Comparison of ENCODE assay signal across 8 cellular contexts in genomic region chr7:100873599-100874299, GRCh38. TPM values are rescaled to one million over a fixed set of nuclear protein-coding genes. Genes with fewer than 3 reads are reported as not detected.
DNase-seq lines count a peak whose midpoint lies in the region; ATAC-seq and TF ChIP-seq lines count a peak whose summit lies in the region.

No MANE protein-coding gene starts in this region.

- peaks cover 0 to 8% (median 0%) of the 10 kb centered on the region in 3 donors for H3K27me3 Mint-ChIP-seq in CD14-positive monocyte (ENCODE audit: low read depth in 3 of 3)

- 93 to 94% methylated on average over 10 of the region's 10 CpGs for WGBS in ectodermal cell, 2 experiments

- H3K9me3 ChIP-seq in ectodermal cell (ENCODE audit: control insufficient read depth, low read length) (no peaks in the 10 kb centered on the region), neutrophil (no peaks in the 10 kb centered on the region)

- peaks cover 0 to 3% (median 0%) of the 10 kb centered on the region in 7 donors for H3K9me3 Mint-ChIP-seq in CD14-positive monocyte

- H3K4me1 ChIP-seq in ectodermal cell (ENCODE audit: control insufficient read depth, insufficient read depth, low read length) (peaks cover 10% of the 10 kb centered on the region), neutrophil (ENCODE audit: control insufficient read depth in 1 of 2, insufficient read depth in 1 of 2, low read depth in 1 of 2, low read length in 1 of 2) (peaks cover 26 to 27% of the 10 kb centered on the region in 2 experiments)

- H3K36me3 ChIP-seq in ectodermal cell (ENCODE audit: control insufficient read depth, insufficient read depth, low read length) (peaks cover 16% of the 10 kb centered on the region), neutrophil (peaks cover 30% of the 10 kb centered on the region)

- no peak for DNase-seq in CD14-positive monocyte (ENCODE audit: low spot score)
- peak; percentile 27 for DNase-seq in MV-4-11 (lab: John Stamatoyannopoulos, UW)
- no peak for DNase-seq in NCI-H82 (lab: John Stamatoyannopoulos, UW)
- no peak for DNase-seq in effector CD4-positive, alpha-beta T cell
- DNase-seq in kidney glomerular epithelial cell (lab: John Stamatoyannopoulos, UW): no peak

- no peak for ATAC-seq in HG03442 (IDR thresholded peaks at IDR 0.05; ENCODE audit: unreplicated experiment)

- TF ChIP-seq CTCF in CD14-positive monocyte (IDR thresholded peaks at IDR 0.05): no peak
- TF ChIP-seq CTCF in neutrophil (IDR thresholded peaks at IDR 0.05): no peak

- H3K27me3 ChIP-seq in ectodermal cell (ENCODE audit: control insufficient read depth, insufficient read depth, low read length, poor library complexity, severe bottlenecking): no peaks in the 10 kb centered on the region
- H3K27me3 ChIP-seq in neutrophil: no peaks in the 10 kb centered on the region

- H3K27ac ChIP-seq in ectodermal cell (ENCODE audit: insufficient read depth, low read depth, low read length, poor library complexity, severe bottlenecking) (no peak overlapping the region), neutrophil (peak overlapping the region; percentile 94)

- intact Hi-C loops in CD14-positive monocyte (cut with micrococcal nuclease): no loop called here

- H3K4me3 Mint-ChIP-seq in CD14-positive monocyte: peak overlapping the region; percentile 97

- peaks cover 29% of the 10 kb centered on the region for H3K4me1 Mint-ChIP-seq in CD14-positive monocyte

- H3K4me3 ChIP-seq in ectodermal cell (ENCODE audit: insufficient read depth, low read depth, low read length) (peak overlapping the region; percentile 97), neutrophil (ENCODE audit: low read depth in 1 of 2, low read length in 1 of 2) (peak overlapping the region; percentile 92 to 100)

- H3K36me3 Mint-ChIP-seq in CD14-positive monocyte: peaks cover 36 to 41% of the 10 kb centered on the region in 2 donors

- H3K27ac Mint-ChIP-seq in CD14-positive monocyte: peak overlapping the region in 6 of 7 donors; percentile 15 to 98 (median 95)

RNA-seq across cellular contexts. Expression of gene SRRT, which starts 1.2 kb away (rescaled TPM):
- 10 to 100 TPM; 26.9 to 29.6 TPM for polyA plus RNA-seq in CD14-positive monocyte
- 216 TPM for polyA plus RNA-seq in ectodermal cell (2013, experiment 1 of 4)
- polyA plus RNA-seq in ectodermal cell (2013, experiment 2 of 4): 222 TPM
- polyA plus RNA-seq in ectodermal cell (2013, experiment 3 of 4): 173 TPM
- 166 TPM for polyA plus RNA-seq in ectodermal cell (2013, experiment 4 of 4)

RNA-seq across cellular contexts. Expression of gene TRIP6, which starts 6.6 kb away (rescaled TPM):
- 1 to 10 TPM; 1.9 to 5.9 TPM for polyA plus RNA-seq in CD14-positive monocyte
- polyA plus RNA-seq in ectodermal cell (2013, experiment 1 of 4): 66.3 TPM
- polyA plus RNA-seq in ectodermal cell (2013, experiment 2 of 4): 57.5 TPM
- polyA plus RNA-seq in ectodermal cell (2013, experiment 3 of 4): 56.4 TPM
- polyA plus RNA-seq in ectodermal cell (2013, experiment 4 of 4): 57.8 TPM

RNA-seq across cellular contexts. Expression of gene UFSP1, which starts 15.8 kb away (rescaled TPM):
- under 1 TPM; 0.57 to 0.76 TPM for polyA plus RNA-seq in CD14-positive monocyte
- polyA plus RNA-seq in ectodermal cell (2013, experiment 1 of 4): 0.72 TPM
- polyA plus RNA-seq in ectodermal cell (2013, experiment 2 of 4): 1.5 TPM
- 1.9 TPM for polyA plus RNA-seq in ectodermal cell (2013, experiment 3 of 4)
- 1.7 TPM for polyA plus RNA-seq in ectodermal cell (2013, experiment 4 of 4)

RNA-seq across cellular contexts. Expression of gene SLC12A9, which starts 21.2 kb away (rescaled TPM):
- polyA plus RNA-seq in CD14-positive monocyte: 10 to 100 TPM; 18.8 to 19.3 TPM
- polyA plus RNA-seq in ectodermal cell (2013, experiment 1 of 4): 25.9 TPM
- polyA plus RNA-seq in ectodermal cell (2013, experiment 2 of 4): 26.2 TPM
- polyA plus RNA-seq in ectodermal cell (2013, experiment 3 of 4): 21.4 TPM
- 19.9 TPM for polyA plus RNA-seq in ectodermal cell (2013, experiment 4 of 4)

RNA-seq across cellular contexts. Expression of gene ACHE, which starts 21.9 kb away (rescaled TPM):
- not detected for polyA plus RNA-seq in CD14-positive monocyte
- 1.6 TPM for polyA plus RNA-seq in ectodermal cell (2013, experiment 1 of 4)
- polyA plus RNA-seq in ectodermal cell (2013, experiment 2 of 4): 2.1 TPM
- 1.4 TPM for polyA plus RNA-seq in ectodermal cell (2013, experiment 3 of 4)
- 1.7 TPM for polyA plus RNA-seq in ectodermal cell (2013, experiment 4 of 4)
